1 cellular context compared by ENCODE assay signal in the genomic region with DNA sequence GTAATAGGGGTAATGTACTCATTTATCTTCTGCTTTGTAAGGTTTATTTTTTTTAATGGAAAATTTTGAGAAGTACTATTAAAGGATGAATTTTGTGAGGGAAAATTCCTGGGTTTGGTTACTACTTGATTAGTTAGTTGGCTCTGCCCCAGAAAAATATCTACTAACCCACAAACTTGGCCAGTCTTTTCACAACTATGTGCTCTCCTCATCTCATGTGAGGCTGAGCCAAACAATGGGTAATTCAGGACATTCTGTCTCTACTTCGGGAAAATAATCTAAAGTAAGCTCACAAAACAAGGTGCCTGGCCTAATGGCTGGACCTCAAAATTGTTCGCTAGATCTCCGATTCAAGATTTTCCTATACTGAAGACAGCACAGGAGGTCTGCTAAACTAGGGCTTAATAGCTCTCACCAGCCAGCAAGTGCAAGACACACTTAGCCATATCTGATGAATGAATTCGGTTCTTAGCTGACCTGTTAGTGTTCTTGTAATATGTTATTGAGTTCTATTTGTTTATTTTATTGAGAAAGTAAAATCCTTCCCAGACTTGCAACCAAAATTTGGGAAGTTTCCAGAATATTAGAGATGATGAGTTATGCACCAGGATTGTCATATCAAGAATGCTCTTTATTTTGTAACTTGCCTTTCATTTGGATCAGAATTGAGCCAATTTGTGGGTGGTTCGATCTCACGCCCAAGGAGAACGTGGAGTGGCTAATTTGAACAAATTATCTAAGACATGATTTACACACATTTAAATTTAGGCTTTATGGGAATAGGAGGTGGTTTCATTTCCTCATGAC.
TF ChIP-seq lines count a peak whose summit lies in the region.

No MANE protein-coding gene starts in this region.

TF ChIP-seq in A549, 52 proteins besides CTCF, POLR2A, EP300 and RAD21:
- TF ChIP-seq, protein P1, sequence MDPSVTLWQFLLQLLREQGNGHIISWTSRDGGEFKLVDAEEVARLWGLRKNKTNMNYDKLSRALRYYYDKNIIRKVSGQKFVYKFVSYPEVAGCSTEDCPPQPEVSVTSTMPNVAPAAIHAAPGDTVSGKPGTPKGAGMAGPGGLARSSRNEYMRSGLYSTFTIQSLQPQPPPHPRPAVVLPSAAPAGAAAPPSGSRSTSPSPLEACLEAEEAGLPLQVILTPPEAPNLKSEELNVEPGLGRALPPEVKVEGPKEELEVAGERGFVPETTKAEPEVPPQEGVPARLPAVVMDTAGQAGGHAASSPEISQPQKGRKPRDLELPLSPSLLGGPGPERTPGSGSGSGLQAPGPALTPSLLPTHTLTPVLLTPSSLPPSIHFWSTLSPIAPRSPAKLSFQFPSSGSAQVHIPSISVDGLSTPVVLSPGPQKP (IDR thresholded peaks at IDR 0.05; ENCODE audit: low read depth, low read length): no peak
- TF ChIP-seq GATA3 (IDR thresholded peaks at IDR 0.05; ENCODE audit: borderline replicate concordance) (no peak), KDM5A (IDR thresholded peaks at IDR 0.05) (no peak), POLR2AphosphoS2 (conservative IDR thresholded peaks at IDR 0.05; ENCODE audit: low read length) (no peak), RARB (CRISPR knock-in tag; IDR thresholded peaks at IDR 0.05) (no peak), FOSL2 (IDR thresholded peaks at IDR 0.05) (no peak), FOSL2 (CRISPR knock-in tag; IDR thresholded peaks at IDR 0.05) (no peak), MAZ (IDR thresholded peaks at IDR 0.05; ENCODE audit: borderline replicate concordance, low read depth, low read length) (no peak), CBX8 (IDR thresholded peaks at IDR 0.05) (no peak)
